ENCODE assay signal across 10 cellular contexts in the genomic region with DNA sequence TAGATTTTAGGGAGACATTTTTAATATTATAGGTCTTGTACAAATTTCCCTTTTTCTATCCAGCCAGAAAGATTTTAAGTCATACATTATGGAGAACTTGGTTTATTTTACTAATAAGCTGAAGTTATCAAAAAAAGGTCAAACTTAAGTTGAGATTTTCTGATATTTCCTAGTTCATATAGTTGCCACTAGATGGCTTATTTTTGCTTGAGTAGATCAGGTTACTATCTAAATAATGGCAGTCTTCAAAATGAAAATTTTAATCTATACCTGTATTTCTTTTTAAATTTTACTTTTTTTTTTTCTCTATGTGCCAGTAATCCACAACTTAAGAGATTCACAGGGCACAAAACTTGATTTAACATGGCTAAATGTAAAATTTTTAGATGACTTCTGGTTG. TPM values are rescaled to one million over a fixed set of nuclear protein-coding genes. Genes with fewer than 3 reads are reported as not detected.
A peak's percentile ranks its signal among the peaks of the same experiment; 100 is the strongest.
DNase-seq lines count a peak whose midpoint lies in the region; ATAC-seq and TF ChIP-seq lines count a peak whose summit lies in the region.
"Had no signal": no experiment of that assay in that cellular context is flagged by ENCODE, and none has a peak within 500 bp of the region (broad histone marks: within the 10 kb centered on the region; RNA-seq: fewer than 3 reads in every experiment).

No MANE protein-coding gene starts in this region.

- H3K27me3 Mint-ChIP-seq in T-helper 17 cell = no peaks in the 10 kb centered on the region
- H3K27me3 Mint-ChIP-seq: dendritic cell treated with granulocyte-macrophage colony-stimulating factor and Interleukin-4, amounts not matched to agents 40 ng/mL and 50 ng/mL, for 4 days had no signal

- H3K9me3 ChIP-seq in A673 (ENCODE audit: low read depth, low read length, poor library complexity, severe bottlenecking) (no peaks in the 10 kb centered on the region), Peyer's patch (no peaks in the 10 kb centered on the region), T-helper 17 cell (ENCODE audit: control insufficient read depth, low read length, poor library complexity, severe bottlenecking) (no peaks in the 10 kb centered on the region)

- ATAC-seq in T-helper 17 cell (no peak), HG03571 (IDR thresholded peaks at IDR 0.05; ENCODE audit: unreplicated experiment) (no peak)

- H3K36me3 Mint-ChIP-seq in T-helper 17 cell (ENCODE audit: low read depth) = no peaks in the 10 kb centered on the region

- no peak overlapping the region for H3K4me3 Mint-ChIP-seq in T-helper 17 cell
- H3K4me3 Mint-ChIP-seq: dendritic cell treated with granulocyte-macrophage colony-stimulating factor and Interleukin-4, amounts not matched to agents 40 ng/mL and 50 ng/mL, for 4 days had no signal

- H3K36me3 ChIP-seq in A673 (ENCODE audit: insufficient read depth, low read length, poor library complexity, severe bottlenecking) (peaks cover 7% of the 10 kb centered on the region), Peyer's patch (peaks cover 0 to 16% (median 0%) of the 10 kb centered on the region in 3 donors)

- DNase-seq in A673 (ENCODE audit: low spot score) (peak; percentile 19), EL (peak; percentile 2), Peyer's patch (no peak), fibroblast of the aortic adventitia (ENCODE audit: low read depth) (peak; percentile 20), C1 segment of cervical spinal cord (lab: John Stamatoyannopoulos, UW) (no peak), T-helper 17 cell (no peak), epidermal melanocyte (ENCODE audit: insufficient read length, low spot score) (no peak)
- DNase-seq: NCI-H774 had no signal

- H3K27me3 ChIP-seq in A673 (replicated peaks; ENCODE audit: insufficient read depth, low read depth, low read length, poor library complexity) (no peaks in the 10 kb centered on the region), Peyer's patch (no peaks in the 10 kb centered on the region)

- TF ChIP-seq POLR2A in Peyer's patch (IDR thresholded peaks at IDR 0.05) = no peak

- H3K4me3 ChIP-seq in A673 (ENCODE audit: low read depth, low read length, poor library complexity, severe bottlenecking) = no peak overlapping the region
- no peak overlapping the region for H3K4me3 ChIP-seq in Peyer's patch
- H3K4me3 ChIP-seq in fibroblast of the aortic adventitia (ENCODE audit: low read depth, low read length) = no peak overlapping the region

- BruUV-seq in A673 (replicated peaks; lab: Mats Ljungman, UMichigan) = no TSS peak

- no peak overlapping the region for H3K27ac ChIP-seq in A673 (ENCODE audit: low read depth, low read length, poor library complexity, severe bottlenecking)
- H3K27ac ChIP-seq in Peyer's patch = no peak overlapping the region

- no peak overlapping the region for H3K27ac Mint-ChIP-seq in T-helper 17 cell
- H3K27ac Mint-ChIP-seq: dendritic cell treated with granulocyte-macrophage colony-stimulating factor and Interleukin-4, amounts not matched to agents 40 ng/mL and 50 ng/mL, for 4 days had no signal

- H3K4me1 ChIP-seq in A673 (ENCODE audit: insufficient read depth, low read length, poor library complexity, severe bottlenecking) (no peaks in the 10 kb centered on the region), Peyer's patch (no peaks in the 10 kb centered on the region)

- POLR2A ChIA-PET in A673 (lab: Charles Lee; ENCODE audit: low non-redundant PET) = no interaction called here

- peaks cover 2% of the 10 kb centered on the region for H3K4me1 Mint-ChIP-seq in T-helper 17 cell

- CTCF ChIA-PET in A673 (lab: Charles Lee) = interaction anchor here (0.6 to 0.8 kb wide), 2 partner anchors 22 to 140 kb away, joined by 3 to 5 read pairs; no protein-coding TSS in a partner anchor

- intact Hi-C loops in A673 (cut with micrococcal nuclease; ENCODE audit: unreplicated experiment) = no loop called here

- TF ChIP-seq CTCF in A673 (conservative IDR thresholded peaks at IDR 0.05; ENCODE audit: low read depth, low read length) (peak; percentile 61), Peyer's patch (IDR thresholded peaks at IDR 0.05) (peak in 5 of 6 experiments; percentile 16 to 29 (median 21)), fibroblast of the aortic adventitia (IDR thresholded peaks at IDR 0.05; ENCODE audit: insufficient read depth, low read length) (peak; percentile 66)

RNA-seq across cellular contexts. Expression of gene USP9X, which starts 52.3 kb away (rescaled TPM):
- total RNA-seq in A673 (2021) = 70.6 and 76.0 TPM in 2 replicates
- total RNA-seq in Peyer's patch = 100 to 1,000 TPM in 2 of 4 donors, 10 to 100 TPM in 2; 75.9 to 114 (median 102) TPM
- 99.1 and 102 TPM in 2 replicates for total RNA-seq in fibroblast of the aortic adventitia (ENCODE audit: low replicate concordance)
- total RNA-seq in T-helper 17 cell = 10 to 100 TPM; 69.1 to 86.2 TPM

Comparison
In these comparisons a context has a peak if more than half of its experiments do, and no peak if none do; other contexts are left out.
1. DNase-seq: peak in A673 (single experiment), EL (single experiment) and fibroblast of the aortic adventitia (single experiment); none in Peyer's patch (0 of 3), C1 segment of cervical spinal cord (0 of 14), T-helper 17 cell (0 of 3) and epidermal melanocyte (single experiment).
2. Peak in every context shown above with its lines, with median percentiles within 50 percentile points of each other: CTCF ChIP-seq.